9 cellular contexts compared by ENCODE assay signal in the genomic region with DNA sequence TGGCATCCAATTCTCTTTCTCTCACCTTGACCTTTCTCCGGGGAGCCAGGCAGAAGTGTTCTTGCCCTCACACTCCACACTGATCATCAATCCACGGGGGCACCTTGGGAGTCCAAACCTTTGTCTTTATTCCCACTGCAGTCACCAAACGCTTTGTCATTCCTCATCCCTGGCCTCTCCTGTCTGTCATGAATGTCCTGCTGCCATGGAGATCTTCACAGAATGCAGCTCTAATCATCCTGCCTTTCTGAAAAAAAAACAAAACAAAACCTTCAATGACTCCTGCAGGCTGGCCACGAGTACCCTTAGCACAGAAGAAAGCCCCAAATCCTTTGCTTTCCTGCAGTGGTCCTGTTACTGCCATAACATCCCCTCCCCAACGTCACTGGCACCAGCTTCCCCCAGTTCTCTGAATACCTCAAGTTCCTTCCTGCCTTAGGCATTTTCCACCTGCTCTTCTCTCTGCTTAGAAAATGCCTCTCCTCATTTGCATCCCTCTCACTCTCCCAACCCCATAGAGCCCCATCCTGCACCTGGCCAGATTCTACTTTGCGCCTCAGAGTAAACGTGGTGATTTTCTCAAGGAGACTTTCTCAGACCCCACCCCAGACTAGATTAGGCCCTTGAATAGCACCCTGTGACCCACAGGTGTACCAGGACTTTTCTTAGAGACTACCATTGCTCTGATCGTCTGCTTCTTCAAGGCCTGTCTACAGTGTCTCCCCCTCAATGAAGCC.
DNase-seq lines count a peak whose midpoint lies in the region; ATAC-seq and TF ChIP-seq lines count a peak whose summit lies in the region.
"Had no signal": no experiment of that assay in that cellular context is flagged by ENCODE, and none has a peak within 500 bp of the region (broad histone marks: within the 10 kb centered on the region; RNA-seq: fewer than 3 reads in every experiment).

No MANE protein-coding gene starts in this region.

- DNase-seq in HFFc6 (no peak), HL-60 (ENCODE audit: low read depth in 1 of 2, low spot score in 1 of 2) (peak in 1 of 2 experiments; percentile 38), immature natural killer cell (no peak), NCI-H2171 treated with DMSO at 0.1 percent for 48 hours (lab: John Stamatoyannopoulos, UW) (no peak), middle frontal gyrus (ENCODE audit: extremely low spot score, low spot score) (no peak), testis (no peak), RWPE1 (ENCODE audit: low spot score) (no peak)
- DNase-seq: activated CD8-positive, alpha-beta memory T cell treated with anti-CD3 and anti-CD28 coated beads for 24 hours had no signal

- H3K36me3 ChIP-seq in testis (ENCODE audit: low read depth, missing control alignments), result no peaks in the 10 kb centered on the region

- POLR2A ChIA-PET in RWPE1 (lab: Yijun Ruan, JAX; ENCODE audit: low non-redundant PET), result no interaction called here

- H3K9me3 Mint-ChIP-seq in HFFc6 (peaks cover 2% of the 10 kb centered on the region; the same call in 1 of the 2 replicates), immature natural killer cell (peaks cover 0 to 5% (median 4%) of the 10 kb centered on the region in 6 donors)

- 57 to 67% methylated on average over 8 of the region's 8 CpGs for WGBS in testis, 2 donors

- H3K27me3 Mint-ChIP-seq in HFFc6 (ENCODE audit: insufficient read depth) (peaks cover 3% of the 10 kb centered on the region; the same call in 1 of the 2 replicates), immature natural killer cell (ENCODE audit: low read depth in 3 of 3) (peaks cover 5 to 25% (median 12%) of the 10 kb centered on the region in 3 donors)

- peak; percentile 47 for ATAC-seq in GM18873 (IDR thresholded peaks at IDR 0.05; ENCODE audit: low FRiP score, unreplicated experiment)

- no peak for TF ChIP-seq POLR2A in testis (IDR thresholded peaks at IDR 0.05)

- H3K4me3 ChIP-seq in HL-60 (replicated peaks; ENCODE audit: insufficient read depth, low read length) (no peak overlapping the region), testis (no peak overlapping the region)

- H3K9me3 ChIP-seq in testis, result no peaks in the 10 kb centered on the region

- no peaks in the 10 kb centered on the region for H3K4me1 ChIP-seq in testis

- H3K4me1 Mint-ChIP-seq in HFFc6 (ENCODE audit: low read depth), result peaks cover 66% of the 10 kb centered on the region
- peaks cover 21 to 26% of the 10 kb centered on the region in 2 donors for H3K4me1 Mint-ChIP-seq in immature natural killer cell

- H3K27me3 ChIP-seq in HL-60 (ENCODE audit: insufficient read depth, poor library complexity, severe bottlenecking) (no peaks in the 10 kb centered on the region), testis (no peaks in the 10 kb centered on the region)

- intact Hi-C loops in testis (cut with DNase I; ENCODE audit: low total_unique reads), result no loop called here

- TF ChIP-seq CTCF in HFFc6 (IDR thresholded peaks at IDR 0.05) (no peak), HL-60 (IDR thresholded peaks at IDR 0.05; ENCODE audit: insufficient read depth, low read length) (no peak), testis (IDR thresholded peaks at IDR 0.05) (no peak), RWPE1 (conservative IDR thresholded peaks at IDR 0.05; ENCODE audit: low read depth) (no peak)

- H3K4me3 Mint-ChIP-seq in HFFc6, result no peak overlapping the region; the same call in 1 of the 2 replicates
- peak overlapping the region; percentile 49 to 83 (median 72) for H3K4me3 Mint-ChIP-seq in immature natural killer cell

- peak overlapping the region; percentile 90 for H3K27ac ChIP-seq in HL-60 (replicated peaks)
- H3K27ac ChIP-seq in testis, result no peak overlapping the region
- no peak overlapping the region for H3K27ac ChIP-seq in RWPE1

- H3K27ac Mint-ChIP-seq in HFFc6, result peak overlapping the region; percentile 38
- H3K27ac Mint-ChIP-seq in immature natural killer cell, result peak overlapping the region in 1 of 6 donors; percentile 67

- CTCF ChIA-PET in RWPE1 (lab: Yijun Ruan, JAX), result no interaction called here

- peaks cover 63% of the 10 kb centered on the region for H3K36me3 Mint-ChIP-seq in HFFc6 (ENCODE audit: low read depth)
- H3K36me3 Mint-ChIP-seq in immature natural killer cell, result peaks cover 0 to 37% (median 9%) of the 10 kb centered on the region in 3 donors
